Comparison of ENCODE assay signal across 1 cellular context in genomic region chr13:64099994-64100393, GRCh38.
TF ChIP-seq lines count a peak whose summit lies in the region.

No MANE protein-coding gene starts in this region.

TF ChIP-seq in GM12878, 131 proteins besides CTCF, POLR2A, EP300 and RAD21 (continued from another document):
- no peak for TF ChIP-seq ZBTB40 (IDR thresholded peaks at IDR 0.05; ENCODE audit: borderline replicate concordance)
- TF ChIP-seq CEBPB (IDR thresholded peaks at IDR 0.05; ENCODE audit: borderline replicate concordance in 1 of 2, low read depth in 2 of 2, low read length in 2 of 2), result no peak
- TF ChIP-seq CHD1 (IDR thresholded peaks at IDR 0.05; ENCODE audit: low read depth, low read length), result no peak
- no peak for TF ChIP-seq BRCA1 (IDR thresholded peaks at IDR 0.05; ENCODE audit: low read depth, low read length)
